Comparison of ENCODE assay signal across 19 cellular contexts in the genomic region with DNA sequence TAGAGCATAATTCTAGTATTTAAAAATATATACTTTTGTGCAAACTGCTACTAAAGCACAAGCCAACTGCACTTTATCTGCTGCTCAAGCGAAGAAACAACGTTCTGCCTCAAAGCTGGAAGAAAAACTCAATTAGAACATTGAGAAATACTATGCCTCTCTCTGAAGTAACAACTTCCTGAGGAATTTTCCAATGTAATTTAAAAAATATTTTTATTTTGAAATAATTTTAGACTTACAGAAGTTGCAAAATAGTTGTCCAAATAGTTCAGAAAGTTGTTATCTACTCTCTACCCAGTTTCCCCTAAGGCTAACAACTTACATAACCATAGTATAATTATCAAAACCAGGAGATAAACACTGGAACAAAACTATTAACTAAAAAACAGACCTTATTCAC. TPM values are rescaled to one million over a fixed set of nuclear protein-coding genes. Genes with fewer than 3 reads are reported as not detected.
DNase-seq lines count a peak whose midpoint lies in the region; ATAC-seq lines count a peak whose summit lies in the region.
"Had no signal": no experiment of that assay in that cellular context is flagged by ENCODE, and none has a peak within 500 bp of the region (broad histone marks: within the 10 kb centered on the region; RNA-seq: fewer than 3 reads in every experiment).

No MANE protein-coding gene starts in this region.

- H3K4me1 ChIP-seq in right cardiac atrium (ENCODE audit: control insufficient read depth, insufficient read depth, low read length) (no peaks in the 10 kb centered on the region), HAP-1 (peaks cover 2% of the 10 kb centered on the region; the same call in 1 of the 2 replicates)

- intact Hi-C loops in right cardiac atrium (cut with DNase I): no loop called here

- DNase-seq in AG08395 (ENCODE audit: low spot score): peak; percentile 32
- peak; percentile 22 for DNase-seq in GM04503 (ENCODE audit: low read depth)
- DNase-seq in SK-N-MC (ENCODE audit: low read depth, low spot score): peak; percentile 62
- no peak for DNase-seq in right cardiac atrium
- no peak for DNase-seq in DMS79 treated with DMSO at 0.1 percent for 48 hours (lab: John Stamatoyannopoulos, UW)
- no peak for DNase-seq in HAP-1 (ENCODE audit: low spot score in 2 of 2)
- DNase-seq: Calu3; central memory CD4-positive, alpha-beta T cell; foreskin keratinocyte; GOT3; Kasumi-1; left lung; NCI-H1417 treated with DMSO at 0.1 percent for 48 hours; NCI-H748 treated with DMSO at 0.1 percent for 48 hours; stimulated activated CD4-positive, alpha-beta T cell treated with anti-CD3 and anti-CD28 coated beads, Interleukin-4, amount 100 ng/mL, for 1 hour; substantia nigra; WERI-Rb-1 had no signal

- H3K9ac ChIP-seq in SK-N-MC (ENCODE audit: insufficient read length): peak overlapping the region; percentile 51

- H3K27me3 ChIP-seq in right cardiac atrium (ENCODE audit: control insufficient read depth, insufficient read depth): no peaks in the 10 kb centered on the region
- H3K27me3 ChIP-seq in HAP-1 (ENCODE audit: low read depth): no peaks in the 10 kb centered on the region
- H3K27me3 ChIP-seq: foreskin keratinocyte, left lung had no signal

- ATAC-seq in right cardiac atrium: peak; percentile 33 to 61
- no peak for ATAC-seq in HG02623 (IDR thresholded peaks at IDR 0.05; ENCODE audit: unreplicated experiment)
- ATAC-seq in GM21367 (IDR thresholded peaks at IDR 0.05; ENCODE audit: unreplicated experiment): no peak
- ATAC-seq: foreskin keratinocyte, left lung had no signal

- peak overlapping the region; percentile 45 for H3K4me3 ChIP-seq in SK-N-MC
- H3K4me3 ChIP-seq in right cardiac atrium (ENCODE audit: low read length): no peak overlapping the region
- no peak overlapping the region for H3K4me3 ChIP-seq in HAP-1
- H3K4me3 ChIP-seq: left lung had no signal

- in situ Hi-C loops in HAP-1 (cut with MboI; ENCODE audit: low sequenced_read_pairs): no loop called here

- H3K27ac ChIP-seq in SK-N-MC (peak overlapping the region; percentile 96), right cardiac atrium (ENCODE audit: low read length) (no peak overlapping the region)
- H3K27ac ChIP-seq: foreskin keratinocyte, WERI-Rb-1 had no signal

- H3K36me3 ChIP-seq in SK-N-MC (ENCODE audit: insufficient read depth, low read length): no peaks in the 10 kb centered on the region
- H3K36me3 ChIP-seq in HAP-1 (replicated peaks): no peaks in the 10 kb centered on the region
- H3K36me3 ChIP-seq: left lung, WERI-Rb-1 had no signal

- H3K9me3 ChIP-seq in SK-N-MC (ENCODE audit: low read depth, low read length): no peaks in the 10 kb centered on the region
- H3K9me3 ChIP-seq in right cardiac atrium (ENCODE audit: control insufficient read depth, low read length): no peaks in the 10 kb centered on the region
- no peaks in the 10 kb centered on the region for H3K9me3 ChIP-seq in HAP-1
- H3K9me3 ChIP-seq: left lung had no signal

- whole genome bisulfite sequencing in right cardiac atrium: 38% methylated on average over 2 of the region's 2 CpGs

RNA-seq across cellular contexts. Expression of gene POLI, which starts 12.3 kb away (rescaled TPM):
- 10 to 100 TPM; 21.6 to 30.0 (median 27.4) TPM for total RNA-seq in right cardiac atrium
- polyA plus RNA-seq in right cardiac atrium: 9.8 TPM

RNA-seq across cellular contexts. Expression of gene MBD2, which starts 32.5 kb away (rescaled TPM):
- total RNA-seq in right cardiac atrium: 10 to 100 TPM; 48.8 to 68.2 (median 60.7) TPM
- 27.3 TPM for polyA plus RNA-seq in right cardiac atrium

Comparison
In these comparisons a context has a peak if more than half of its experiments do, and no peak if none do; other contexts are left out.
1. DNase-seq: peak in AG08395 (single experiment), GM04503 (single experiment) and SK-N-MC (single experiment); none in right cardiac atrium (0 of 3), DMS79 treated with DMSO at 0.1 percent for 48 hours (single experiment) and HAP-1 (0 of 2).
2. ATAC-seq: peak in right cardiac atrium (2 of 2); none in HG02623 (single experiment) and GM21367 (single experiment).